In genomic region chr1:206540044-206540758, GRCh38 we compare ENCODE assay signal across 12 cellular contexts. TPM values are rescaled to one million over a fixed set of nuclear protein-coding genes. Genes with fewer than 3 reads are reported as not detected.
DNase-seq lines count a peak whose midpoint lies in the region; ATAC-seq and TF ChIP-seq lines count a peak whose summit lies in the region.
"Had no signal": no experiment of that assay in that cellular context is flagged by ENCODE, and none has a peak within 500 bp of the region (broad histone marks: within the 10 kb centered on the region; RNA-seq: fewer than 3 reads in every experiment).

No MANE protein-coding gene starts in this region.

- no peaks in the 10 kb centered on the region for H3K9me3 ChIP-seq in SJCRH30 (replicated peaks)
- no peaks in the 10 kb centered on the region for H3K9me3 ChIP-seq in left ventricle myocardium inferior (replicated peaks)
- H3K9me3 ChIP-seq in gastrocnemius medialis, result no peaks in the 10 kb centered on the region

- no peak overlapping the region for H3K4me3 Mint-ChIP-seq in stimulated activated effector memory CD8-positive, alpha-beta T cell treated with anti-CD3 and anti-CD28 coated beads, Interleukin-12 subunit alpha, Interleukin-12 subunit beta, amount 100 ng/mL, for 72 hours
- H3K4me3 Mint-ChIP-seq: activated CD8-positive, alpha-beta T cell treated with anti-CD3 and anti-CD28 coated beads, Interleukin-2, amount 10 ng/mL, durations not matched to agents 7 days and 5 days; IgD-negative memory B cell; stimulated activated naive CD8-positive, alpha-beta T cell treated with anti-CD3 and anti-CD28 coated beads, Interleukin-15, Interleukin-2, amounts not matched to agents 100 ng/mL and 50 ng/mL, for 24 hours had no signal

- TF ChIP-seq POLR2A in gastrocnemius medialis (IDR thresholded peaks at IDR 0.05), result no peak

- H3K4me1 Mint-ChIP-seq in stimulated activated effector memory CD8-positive, alpha-beta T cell treated with anti-CD3 and anti-CD28 coated beads, Interleukin-12 subunit alpha, Interleukin-12 subunit beta, amount 100 ng/mL, for 72 hours, result peaks cover 16% of the 10 kb centered on the region

- no peaks in the 10 kb centered on the region for H3K9me3 Mint-ChIP-seq in stimulated activated effector memory CD8-positive, alpha-beta T cell treated with anti-CD3 and anti-CD28 coated beads, Interleukin-12 subunit alpha, Interleukin-12 subunit beta, amount 100 ng/mL, for 72 hours
- H3K9me3 Mint-ChIP-seq: IgD-negative memory B cell; stimulated activated naive CD8-positive, alpha-beta T cell treated with anti-CD3 and anti-CD28 coated beads, Interleukin-15, Interleukin-2, amounts not matched to agents 100 ng/mL and 50 ng/mL, for 24 hours had no signal

- intact Hi-C loops in left ventricle myocardium inferior (cut with micrococcal nuclease), result no loop called here
- intact Hi-C loops in gastrocnemius medialis (cut with DNase I; ENCODE audit: low total_unique reads), result no loop called here

- peaks cover 73% of the 10 kb centered on the region for H3K4me1 ChIP-seq in SJCRH30
- peaks cover 13% of the 10 kb centered on the region for H3K4me1 ChIP-seq in left ventricle myocardium inferior
- H3K4me1 ChIP-seq in gastrocnemius medialis, result no peaks in the 10 kb centered on the region
- H3K4me1 ChIP-seq: foreskin keratinocyte had no signal

- TF ChIP-seq CTCF in left ventricle myocardium inferior (IDR thresholded peaks at IDR 0.05; ENCODE audit: borderline replicate concordance), result no peak
- TF ChIP-seq CTCF in gastrocnemius medialis (IDR thresholded peaks at IDR 0.05 in 4 of 5, conservative IDR thresholded peaks at IDR 0.05 in 1 of 5), result no peak

- no peaks in the 10 kb centered on the region for H3K36me3 Mint-ChIP-seq in stimulated activated effector memory CD8-positive, alpha-beta T cell treated with anti-CD3 and anti-CD28 coated beads, Interleukin-12 subunit alpha, Interleukin-12 subunit beta, amount 100 ng/mL, for 72 hours
- H3K36me3 Mint-ChIP-seq: IgD-negative memory B cell had no signal

- no peak for ATAC-seq in stimulated activated effector memory CD8-positive, alpha-beta T cell treated with anti-CD3 and anti-CD28 coated beads, Interleukin-12 subunit alpha, Interleukin-12 subunit beta, amount 100 ng/mL, for 72 hours
- no peak for ATAC-seq in GM18498 (IDR thresholded peaks at IDR 0.05; ENCODE audit: unreplicated experiment)
- ATAC-seq in GM18907 (IDR thresholded peaks at IDR 0.05; ENCODE audit: unreplicated experiment), result no peak
- ATAC-seq in gastrocnemius medialis, result no peak
- ATAC-seq: activated CD8-positive, alpha-beta T cell treated with anti-CD3 and anti-CD28 coated beads, Interleukin-2, amount 10 ng/mL, durations not matched to agents 7 days and 5 days; foreskin keratinocyte had no signal

- DNase-seq in GM03348 (ENCODE audit: low spot score) (peak; percentile 14), SJCRH30 (no peak), left ventricle myocardium inferior (no peak), AG08395 (ENCODE audit: low spot score) (no peak), gastrocnemius medialis (no peak)
- DNase-seq in stimulated activated effector memory CD8-positive, alpha-beta T cell treated with anti-CD3 and anti-CD28 coated beads, Interleukin-12 subunit alpha, Interleukin-12 subunit beta, amount 100 ng/mL, for 72 hours (ENCODE audit: low spot score in 2 of 2), result no peak
- DNase-seq: activated CD8-positive, alpha-beta T cell treated with anti-CD3 and anti-CD28 coated beads, Interleukin-2, amount 10 ng/mL, durations not matched to agents 7 days and 5 days; foreskin keratinocyte had no signal

- in situ Hi-C loops in gastrocnemius medialis (cut with MboI; ENCODE audit: low sequenced_read_pairs in 4 of 4), result loop anchor here in 1 of 4 donors (5.0 kb wide), 1 partner anchor 42 kb away; no protein-coding TSS in a partner anchor

- no peaks in the 10 kb centered on the region for H3K36me3 ChIP-seq in SJCRH30
- no peaks in the 10 kb centered on the region for H3K36me3 ChIP-seq in left ventricle myocardium inferior
- no peaks in the 10 kb centered on the region for H3K36me3 ChIP-seq in gastrocnemius medialis

- peak overlapping the region; percentile 60 for H3K27ac Mint-ChIP-seq in stimulated activated effector memory CD8-positive, alpha-beta T cell treated with anti-CD3 and anti-CD28 coated beads, Interleukin-12 subunit alpha, Interleukin-12 subunit beta, amount 100 ng/mL, for 72 hours
- H3K27ac Mint-ChIP-seq: activated CD8-positive, alpha-beta T cell treated with anti-CD3 and anti-CD28 coated beads, Interleukin-2, amount 10 ng/mL, durations not matched to agents 7 days and 5 days; IgD-negative memory B cell; stimulated activated naive CD8-positive, alpha-beta T cell treated with anti-CD3 and anti-CD28 coated beads, Interleukin-15, Interleukin-2, amounts not matched to agents 100 ng/mL and 50 ng/mL, for 24 hours had no signal

- H3K27ac ChIP-seq in SJCRH30 (peak overlapping the region; percentile 89), left ventricle myocardium inferior (replicated peaks) (peak overlapping the region; percentile 38), gastrocnemius medialis (no peak overlapping the region)
- H3K27ac ChIP-seq: foreskin keratinocyte had no signal

- H3K4me3 ChIP-seq in SJCRH30 (no peak overlapping the region), left ventricle myocardium inferior (no peak overlapping the region), gastrocnemius medialis (no peak overlapping the region)

- no peaks in the 10 kb centered on the region for H3K27me3 ChIP-seq in SJCRH30
- no peaks in the 10 kb centered on the region for H3K27me3 ChIP-seq in left ventricle myocardium inferior (ENCODE audit: low read depth)
- H3K27me3 ChIP-seq in gastrocnemius medialis, result no peaks in the 10 kb centered on the region
- H3K27me3 ChIP-seq: foreskin keratinocyte had no signal

RNA-seq across cellular contexts. Expression of gene RASSF5, which starts 32.9 kb away (rescaled TPM):
- total RNA-seq in SJCRH30 (2014; rRNA removed; shearing (Covaris generic)), result 9.5 TPM in 2 replicates
- total RNA-seq in left ventricle myocardium inferior (7.8 TPM), gastrocnemius medialis (10 to 100 TPM in 2 of 4 donors, 1 to 10 TPM in 2; 5.9 to 15.9 (median 9.4) TPM)

Comparison
In these comparisons a context has a peak if more than half of its experiments do, and no peak if none do; other contexts are left out.
1. H3K27ac ChIP-seq: peak in SJCRH30 (single experiment) and left ventricle myocardium inferior (single experiment); none in gastrocnemius medialis (0 of 4).